1 cellular context compared by ENCODE assay signal in genomic region chr1:49626474-49626873, GRCh38.
TF ChIP-seq lines count a peak whose summit lies in the region.

No MANE protein-coding gene starts in this region.

TF ChIP-seq in IMR-90, 13 proteins besides CTCF, POLR2A, EP300 and RAD21 (continued from another document):
- no peak for TF ChIP-seq MAZ (IDR thresholded peaks at IDR 0.05; ENCODE audit: borderline replicate concordance, low read depth, low read length)
- no peak for TF ChIP-seq FOS (IDR thresholded peaks at IDR 0.05; ENCODE audit: low read depth, low read length)
- no peak for TF ChIP-seq RCOR1 (IDR thresholded peaks at IDR 0.05; ENCODE audit: insufficient replicate concordance, low read length)
- no peak for TF ChIP-seq SMC3 (IDR thresholded peaks at IDR 0.05; ENCODE audit: low read depth, low read length)
- TF ChIP-seq CHD1 (IDR thresholded peaks at IDR 0.05; ENCODE audit: low read depth, low read length) = no peak
- no peak for TF ChIP-seq USF2 (IDR thresholded peaks at IDR 0.05; ENCODE audit: low read depth, low read length)
- no peak for TF ChIP-seq MXI1 (IDR thresholded peaks at IDR 0.05; ENCODE audit: borderline replicate concordance, low read depth, low read length)
- TF ChIP-seq CEBPB (IDR thresholded peaks at IDR 0.05; ENCODE audit: low read depth, low read length) = no peak
- TF ChIP-seq RFX5 (IDR thresholded peaks at IDR 0.05; ENCODE audit: low read depth, low read length) = no peak
